8 cellular contexts compared by ENCODE assay signal in the genomic region with DNA sequence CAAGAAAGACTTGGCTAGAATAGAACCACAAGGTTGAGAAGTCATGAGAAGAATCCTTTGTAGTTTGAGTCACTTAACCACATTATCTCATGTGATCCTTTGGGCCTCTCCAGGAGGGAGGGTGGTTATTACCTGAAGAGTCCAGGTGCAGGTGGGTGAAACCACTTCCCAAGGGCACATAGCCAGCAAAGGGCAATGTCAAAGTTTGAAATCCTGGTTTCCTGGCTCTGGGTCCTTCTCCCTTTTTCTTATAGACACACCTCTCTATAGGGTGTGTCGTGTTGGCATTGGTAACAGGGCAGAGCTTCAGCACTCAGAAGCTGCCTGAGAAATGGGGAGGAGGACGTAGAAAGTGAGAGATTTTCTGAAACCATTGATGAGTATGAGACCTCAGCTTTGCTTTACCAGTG.
DNase-seq lines count a peak whose midpoint lies in the region; ATAC-seq and TF ChIP-seq lines count a peak whose summit lies in the region.

No MANE protein-coding gene starts in this region.

- ATAC-seq in GM18508 (IDR thresholded peaks at IDR 0.05; ENCODE audit: insufficient read depth, unreplicated experiment) (peak; percentile 66), GM21737 (IDR thresholded peaks at IDR 0.05; ENCODE audit: unreplicated experiment) (peak; percentile 71), foreskin keratinocyte (peak; percentile 98), left cardiac atrium (no peak)

- peak overlapping the region; percentile 70 for H3K27ac ChIP-seq in foreskin keratinocyte

- H3K27me3 ChIP-seq in foreskin keratinocyte, result no peaks in the 10 kb centered on the region

- intact Hi-C loops in left cardiac atrium (cut with DNase I), result no loop called here

- DNase-seq in HPDE6-E6E7 (ENCODE audit: extremely low spot score) (peak; percentile 68), foreskin keratinocyte (peak; percentile 90 to 99), NCI-H2081 treated with DMSO at 0.1 percent for 48 hours (lab: John Stamatoyannopoulos, UW) (no peak), left cardiac atrium (no peak), NCI-H524 treated with DMSO at 0.1 percent for 48 hours (lab: John Stamatoyannopoulos, UW) (no peak), islet precursor cell (no peak)

- TF ChIP-seq CTCF in foreskin keratinocyte (conservative IDR thresholded peaks at IDR 0.05), result no peak

- peaks cover 22% of the 10 kb centered on the region for H3K4me1 ChIP-seq in foreskin keratinocyte

Comparison
In these comparisons a context has a peak if more than half of its experiments do, and no peak if none do; other contexts are left out.
1. ATAC-seq: peak in GM18508 (single experiment), GM21737 (single experiment) and foreskin keratinocyte (single experiment); none in left cardiac atrium (0 of 2).
2. DNase-seq: peak in HPDE6-E6E7 (single experiment) and foreskin keratinocyte (2 of 2); none in NCI-H2081 treated with DMSO at 0.1 percent for 48 hours (single experiment), left cardiac atrium (single experiment), NCI-H524 treated with DMSO at 0.1 percent for 48 hours (single experiment) and islet precursor cell (single experiment).